25 cellular contexts compared by ENCODE assay signal in the genomic region with DNA sequence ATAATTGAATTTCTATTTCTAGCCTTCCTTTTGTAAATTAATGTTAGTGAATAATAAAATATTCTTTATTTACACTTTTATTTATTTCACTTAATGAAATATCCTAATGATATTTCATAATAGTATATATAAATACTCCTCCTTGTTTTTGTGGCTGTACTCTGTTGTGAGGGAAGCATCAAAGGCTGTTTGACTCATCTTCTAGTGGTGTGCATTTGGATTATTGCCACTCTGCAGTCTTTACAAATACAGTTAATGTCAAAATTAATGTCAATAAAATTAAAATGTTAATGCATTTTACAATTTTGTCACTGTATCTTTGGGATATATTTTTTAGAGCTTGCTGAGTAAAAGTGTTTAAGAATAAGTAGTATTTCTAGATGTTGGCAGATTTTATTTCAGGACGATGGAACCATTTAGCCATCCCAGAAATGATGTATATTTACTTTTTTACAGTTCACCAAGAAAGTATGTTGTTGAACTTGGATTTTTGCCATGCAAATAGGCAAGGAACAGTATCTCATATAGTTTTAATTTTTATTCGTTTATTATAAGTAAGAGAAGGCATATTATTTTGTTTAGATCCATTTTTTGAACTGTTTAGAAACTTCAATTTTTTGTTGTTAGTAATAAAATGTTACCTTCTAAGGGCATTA.
"Had no signal": no experiment of that assay in that cellular context is flagged by ENCODE, and none has a peak within 500 bp of the region (broad histone marks: within the 10 kb centered on the region; RNA-seq: fewer than 3 reads in every experiment).

No MANE protein-coding gene starts in this region.

- ATAC-seq: activated naive CD8-positive, alpha-beta T cell treated with anti-CD3 and anti-CD28 coated beads, Interleukin-2, amount 50 U/mL, for 24 hours; activated T-cell treated with anti-CD3 and anti-CD28 coated beads, Interleukin-2, amount 50 U/mL, for 4 hours; activated T-helper 17 cell treated with anti-CD3 and anti-CD28 coated beads, Interleukin-2, amount 50 U/mL, for 72 hours; heart right ventricle; mucosa of descending colon; natural killer cell treated with Interleukin-12 subunit alpha and Interleukin-12 subunit beta and Interleukin-15 and Interleukin-18, amount 100 ng/mL, for 72 hours; stimulated activated naive CD8-positive, alpha-beta T cell treated with anti-CD3 and anti-CD28 coated beads, Interleukin-15, Interleukin-2, amounts not matched to agents 100 U/mL and 50 U/mL, for 24 hours had no signal

- H3K36me3 Mint-ChIP-seq: natural killer cell treated with Interleukin-12 subunit alpha and Interleukin-12 subunit beta and Interleukin-15 and Interleukin-18, amount 100 ng/mL, for 72 hours had no signal

- H3K4me3 Mint-ChIP-seq: activated CD4-positive, alpha-beta memory T cell treated with anti-CD3 and anti-CD28 coated beads, Interleukin-2, amount 10 ng/mL, durations not matched to agents 7 days and 5 days; activated CD4-positive, alpha-beta T cell treated with anti-CD3 and anti-CD28 coated beads, Interleukin-2, amount 10 ng/mL, durations not matched to agents 7 days and 5 days; activated naive CD8-positive, alpha-beta T cell treated with anti-CD3 and anti-CD28 coated beads, Interleukin-2, amount 50 U/mL, for 24 hours; activated T-cell treated with anti-CD3 and anti-CD28 coated beads, Interleukin-2, amount 50 U/mL, for 4 hours; activated T-helper 17 cell treated with anti-CD3 and anti-CD28 coated beads, Interleukin-2, amount 50 U/mL, for 72 hours; natural killer cell treated with Interleukin-12 subunit alpha and Interleukin-12 subunit beta and Interleukin-15 and Interleukin-18, amount 100 ng/mL, for 72 hours had no signal

- H3K27me3 Mint-ChIP-seq: activated CD4-positive, alpha-beta memory T cell treated with anti-CD3 and anti-CD28 coated beads, Interleukin-2, amount 10 ng/mL, durations not matched to agents 7 days and 5 days; activated CD4-positive, alpha-beta T cell treated with anti-CD3 and anti-CD28 coated beads, Interleukin-2, amount 10 ng/mL, durations not matched to agents 7 days and 5 days; activated naive CD8-positive, alpha-beta T cell treated with anti-CD3 and anti-CD28 coated beads, Interleukin-2, amount 50 U/mL, for 24 hours; activated T-helper 17 cell treated with anti-CD3 and anti-CD28 coated beads, Interleukin-2, amount 50 U/mL, for 72 hours; natural killer cell treated with Interleukin-12 subunit alpha and Interleukin-12 subunit beta and Interleukin-15 and Interleukin-18, amount 100 ng/mL, for 72 hours had no signal

- H3K4me1 ChIP-seq: colonic mucosa, heart right ventricle, left ventricle myocardium inferior, right atrium auricular region, testis, transverse colon had no signal

- H3K4me3 ChIP-seq: colonic mucosa, heart right ventricle, left ventricle myocardium inferior, lung, mucosa of descending colon, right atrium auricular region, testis, transverse colon had no signal

- H3K27ac Mint-ChIP-seq: activated CD4-positive, alpha-beta memory T cell treated with anti-CD3 and anti-CD28 coated beads, Interleukin-2, amount 10 ng/mL, durations not matched to agents 7 days and 5 days; activated CD4-positive, alpha-beta T cell treated with anti-CD3 and anti-CD28 coated beads, Interleukin-2, amount 10 ng/mL, durations not matched to agents 7 days and 5 days; activated naive CD8-positive, alpha-beta T cell treated with anti-CD3 and anti-CD28 coated beads, Interleukin-2, amount 50 U/mL, for 24 hours; activated T-helper 17 cell treated with anti-CD3 and anti-CD28 coated beads, Interleukin-2, amount 50 U/mL, for 72 hours; natural killer cell treated with Interleukin-12 subunit alpha and Interleukin-12 subunit beta and Interleukin-15 and Interleukin-18, amount 100 ng/mL, for 72 hours had no signal

- H3K4me1 Mint-ChIP-seq: activated CD4-positive, alpha-beta memory T cell treated with anti-CD3 and anti-CD28 coated beads, Interleukin-2, amount 10 ng/mL, durations not matched to agents 7 days and 5 days; activated CD4-positive, alpha-beta T cell treated with anti-CD3 and anti-CD28 coated beads, Interleukin-2, amount 10 ng/mL, durations not matched to agents 7 days and 5 days; activated naive CD8-positive, alpha-beta T cell treated with anti-CD3 and anti-CD28 coated beads, Interleukin-2, amount 50 U/mL, for 24 hours; activated T-helper 17 cell treated with anti-CD3 and anti-CD28 coated beads, Interleukin-2, amount 50 U/mL, for 72 hours had no signal

- H3K9me3 Mint-ChIP-seq: activated CD4-positive, alpha-beta T cell treated with anti-CD3 and anti-CD28 coated beads, Interleukin-2, amount 10 ng/mL, durations not matched to agents 7 days and 5 days had no signal

- DNase-seq: activated CD4-positive, alpha-beta memory T cell treated with anti-CD3 and anti-CD28 coated beads, Interleukin-2, amount 10 ng/mL, durations not matched to agents 7 days and 5 days; activated CD4-positive, alpha-beta T cell treated with anti-CD3 and anti-CD28 coated beads, Interleukin-2, amount 10 ng/mL, durations not matched to agents 7 days and 5 days; activated CD4-positive, CD25-positive, alpha-beta regulatory T cell treated with anti-CD3 and anti-CD28 coated beads, Interleukin-2, amount 50 U/mL, for 72 hours; activated CD8-positive, alpha-beta memory T cell treated with anti-CD3 and anti-CD28 coated beads, Interleukin-2, amount 50 U/mL, for 48 hours; activated gamma-delta T cell treated with Interleukin-2 at 50 U/mL for 16 hours; activated naive CD4-positive, alpha-beta T cell treated with anti-CD3 and anti-CD28 coated beads, Interleukin-2, amount 50 U/mL, for 16 hours; activated naive CD8-positive, alpha-beta T cell treated with anti-CD3 and anti-CD28 coated beads, Interleukin-2, amount 50 U/mL, for 24 hours; activated T-cell treated with anti-CD3 and anti-CD28 coated beads, Interleukin-2, amount 50 U/mL, for 4 hours; amygdala; colonic mucosa; effector CD8-positive, alpha-beta T cell; foreskin melanocyte; heart right ventricle; left ventricle myocardium inferior; mucosa of descending colon; stimulated activated CD4-positive, alpha-beta T cell treated with anti-CD3 and anti-CD28 coated beads, Interleukin-15, amount 100 ng/mL, for 24 hours; stimulated activated CD4-positive, alpha-beta T cell treated with anti-CD3 and anti-CD28 coated beads, Interleukin-2, amount 100 ng/mL, for 24 hours; stimulated activated naive CD8-positive, alpha-beta T cell treated with anti-CD3 and anti-CD28 coated beads, Interleukin-15, Interleukin-2, amounts not matched to agents 100 U/mL and 50 U/mL, for 24 hours; T-helper 2 cell; testis; transverse colon had no signal

- H3K9me3 ChIP-seq: colonic mucosa, heart right ventricle, left ventricle myocardium inferior, right atrium auricular region, testis, transverse colon had no signal

- H3K36me3 ChIP-seq: colonic mucosa, heart right ventricle, left ventricle myocardium inferior, right atrium auricular region, transverse colon had no signal

- H3K27me3 ChIP-seq: colonic mucosa, heart right ventricle, right atrium auricular region, testis, transverse colon had no signal

- H3K27ac ChIP-seq: colonic mucosa, heart right ventricle, left ventricle myocardium inferior, right atrium auricular region, testis, transverse colon had no signal
